ENCODE assay signal across 1 cellular context in the genomic region with DNA sequence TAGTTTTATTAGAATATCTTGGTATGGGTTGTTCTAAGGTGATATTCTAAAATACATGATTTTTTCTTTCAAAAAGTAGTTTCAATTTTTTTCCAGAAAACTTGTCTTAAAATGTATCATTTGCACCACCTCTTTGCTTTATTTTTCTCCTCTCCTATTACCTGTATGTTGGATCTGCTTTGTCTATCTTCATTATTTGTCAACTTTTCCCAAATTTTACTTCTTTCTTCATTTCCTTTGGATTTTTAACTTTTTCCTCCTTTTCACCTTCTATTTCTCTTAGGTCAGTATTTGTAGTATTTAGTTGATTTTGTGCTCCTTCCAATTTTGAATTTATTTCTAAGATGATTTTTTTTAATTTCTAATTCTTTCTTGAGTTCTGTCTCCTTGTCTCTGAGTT.
TF ChIP-seq lines count a peak whose summit lies in the region.

No MANE protein-coding gene starts in this region.

TF ChIP-seq in HEK293, 187 proteins besides CTCF, POLR2A, EP300 and RAD21 (continued from another document):
- no peak for TF ChIP-seq MEIS1 (CRISPR knock-in tag; IDR thresholded peaks at IDR 0.05; ENCODE audit: borderline replicate concordance)
- peak; percentile 99 for TF ChIP-seq ZNF133 (tag by site-specific recombination; IDR thresholded peaks at IDR 0.05)
- TF ChIP-seq, protein P1, sequence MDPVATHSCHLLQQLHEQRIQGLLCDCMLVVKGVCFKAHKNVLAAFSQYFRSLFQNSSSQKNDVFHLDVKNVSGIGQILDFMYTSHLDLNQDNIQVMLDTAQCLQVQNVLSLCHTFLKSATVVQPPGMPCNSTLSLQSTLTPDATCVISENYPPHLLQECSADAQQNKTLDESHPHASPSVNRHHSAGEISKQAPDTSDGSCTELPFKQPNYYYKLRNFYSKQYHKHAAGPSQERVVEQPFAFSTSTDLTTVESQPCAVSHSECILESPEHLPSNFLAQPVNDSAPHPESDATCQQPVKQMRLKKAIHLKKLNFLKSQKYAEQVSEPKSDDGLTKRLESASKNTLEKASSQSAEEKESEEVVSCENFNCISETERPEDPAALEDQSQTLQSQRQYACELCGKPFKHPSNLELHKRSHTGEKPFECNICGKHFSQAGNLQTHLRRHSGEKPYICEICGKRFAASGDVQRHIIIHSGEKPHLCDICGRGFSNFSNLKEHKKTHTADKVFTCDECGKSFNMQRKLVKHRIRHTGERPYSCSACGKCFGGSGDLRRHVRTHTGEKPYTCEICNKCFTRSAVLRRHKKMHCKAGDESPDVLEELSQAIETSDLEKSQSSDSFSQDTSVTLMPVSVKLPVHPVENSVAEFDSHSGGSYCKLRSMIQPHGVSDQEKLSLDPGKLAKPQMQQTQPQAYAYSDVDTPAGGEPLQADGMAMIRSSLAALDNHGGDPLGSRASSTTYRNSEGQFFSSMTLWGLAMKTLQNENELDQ (tag by site-specific recombination; IDR thresholded peaks at IDR 0.05; ENCODE audit: low read depth): no peak
- TF ChIP-seq, protein P2, sequence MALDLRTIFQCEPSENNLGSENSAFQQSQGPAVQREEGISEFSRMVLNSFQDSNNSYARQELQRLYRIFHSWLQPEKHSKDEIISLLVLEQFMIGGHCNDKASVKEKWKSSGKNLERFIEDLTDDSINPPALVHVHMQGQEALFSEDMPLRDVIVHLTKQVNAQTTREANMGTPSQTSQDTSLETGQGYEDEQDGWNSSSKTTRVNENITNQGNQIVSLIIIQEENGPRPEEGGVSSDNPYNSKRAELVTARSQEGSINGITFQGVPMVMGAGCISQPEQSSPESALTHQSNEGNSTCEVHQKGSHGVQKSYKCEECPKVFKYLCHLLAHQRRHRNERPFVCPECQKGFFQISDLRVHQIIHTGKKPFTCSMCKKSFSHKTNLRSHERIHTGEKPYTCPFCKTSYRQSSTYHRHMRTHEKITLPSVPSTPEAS (tag by site-specific recombination; IDR thresholded peaks at IDR 0.05): no peak
- no peak for TF ChIP-seq SCRT1 (tag by site-specific recombination; IDR thresholded peaks at IDR 0.05; ENCODE audit: borderline replicate concordance)
TF ChIP-seq in HEK293: peak in this region for 2.
